ENCODE assay signal across 8 cellular contexts in the genomic region with DNA sequence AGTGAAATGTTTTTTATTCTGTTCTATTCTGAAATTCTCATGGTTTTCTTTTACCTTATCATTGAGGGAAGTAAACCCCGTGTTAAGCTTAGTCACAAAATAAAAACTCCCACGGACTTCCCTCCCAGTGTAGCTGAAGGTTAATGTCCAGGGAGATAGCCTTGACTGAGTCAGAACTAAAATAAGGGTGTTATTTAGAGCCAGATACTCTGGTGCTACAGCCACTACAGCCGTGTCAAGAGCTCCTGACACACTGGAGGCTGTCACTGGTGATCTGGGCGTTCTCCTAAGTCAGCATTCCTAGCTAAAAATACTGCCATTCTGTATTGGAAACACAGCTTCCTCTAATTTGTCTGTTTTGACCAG.
A peak's percentile ranks its signal among the peaks of the same experiment; 100 is the strongest.
DNase-seq lines count a peak whose midpoint lies in the region; ATAC-seq and TF ChIP-seq lines count a peak whose summit lies in the region.

No MANE protein-coding gene starts in this region.

- no peak overlapping the region for H3K27ac Mint-ChIP-seq in immature natural killer cell

- no peak overlapping the region for H3K4me3 ChIP-seq in cardiac fibroblast (replicated peaks in 1 of 2; ENCODE audit: low read depth in 2 of 2, low read length in 2 of 2)

- no peaks in the 10 kb centered on the region for H3K9me3 Mint-ChIP-seq in immature natural killer cell

- H3K27me3 Mint-ChIP-seq in immature natural killer cell (ENCODE audit: low read depth in 3 of 3): peaks cover 0 to 5% (median 0%) of the 10 kb centered on the region in 3 donors

- no peak overlapping the region for H3K4me3 Mint-ChIP-seq in immature natural killer cell

- no peaks in the 10 kb centered on the region for H3K36me3 Mint-ChIP-seq in immature natural killer cell

- peak; percentile 61 for DNase-seq in GM03348 (ENCODE audit: low spot score)
- peak; percentile 95 for DNase-seq in cardiac fibroblast (ENCODE audit: low read depth in 2 of 2)
- peak; percentile 94 to 97 for DNase-seq in lung microvascular endothelial cell (ENCODE audit: low read depth in 2 of 2)
- DNase-seq in NCI-H1048 (lab: John Stamatoyannopoulos, UW): no peak
- DNase-seq in immature natural killer cell: no peak
- no peak for DNase-seq in NCI-H187 treated with DMSO at 0.1 percent for 48 hours (lab: John Stamatoyannopoulos, UW)

- no peak for TF ChIP-seq CTCF in cardiac fibroblast (IDR thresholded peaks at IDR 0.05; ENCODE audit: low read depth, low read length)

- H3K4me1 Mint-ChIP-seq in immature natural killer cell: peaks cover 6 to 25% of the 10 kb centered on the region in 2 donors

- peak; percentile 65 for ATAC-seq in HG03378 (IDR thresholded peaks at IDR 0.05; ENCODE audit: unreplicated experiment)
- ATAC-seq in GM21526 (IDR thresholded peaks at IDR 0.05; ENCODE audit: low FRiP score, unreplicated experiment): no peak

Comparison
In these comparisons a context has a peak if more than half of its experiments do, and no peak if none do; other contexts are left out.
1. DNase-seq: peak in GM03348 (single experiment), cardiac fibroblast (2 of 2) and lung microvascular endothelial cell (2 of 2); none in NCI-H1048 (single experiment), immature natural killer cell (0 of 3) and NCI-H187 treated with DMSO at 0.1 percent for 48 hours (single experiment).